Comparison of ENCODE assay signal across 8 cellular contexts in the genomic region with DNA sequence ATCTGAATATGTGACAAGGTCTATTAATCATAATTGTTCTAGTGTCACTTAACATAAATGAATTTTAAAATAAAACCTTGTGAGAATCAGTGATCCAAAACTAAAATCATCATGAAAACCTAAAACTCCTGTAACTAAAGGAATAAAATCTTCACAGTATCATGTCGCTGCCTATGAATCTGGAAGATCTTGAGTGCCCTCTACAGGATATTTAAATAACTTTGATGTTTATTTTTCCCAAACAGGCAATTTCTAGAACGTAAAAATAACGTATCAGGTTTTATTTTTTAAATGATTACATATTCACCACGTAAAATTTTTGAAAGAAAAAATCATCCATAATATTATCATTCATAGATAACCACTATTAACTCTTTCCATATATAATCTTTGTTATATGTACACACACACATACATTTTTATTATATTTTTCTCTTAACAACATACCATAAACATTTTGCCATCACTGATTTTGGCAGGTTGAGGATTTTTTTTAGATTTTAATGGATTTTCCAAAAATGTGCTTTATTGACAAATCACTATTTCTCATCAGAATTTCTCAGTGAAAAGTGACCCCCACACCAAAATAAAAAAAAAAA.
DNase-seq lines count a peak whose midpoint lies in the region; ATAC-seq, FAIRE-seq and TF ChIP-seq lines count a peak whose summit lies in the region.

No MANE protein-coding gene starts in this region.

- H3K36me3 ChIP-seq in left ventricle myocardium inferior (no peaks in the 10 kb centered on the region), keratinocyte (ENCODE audit: control insufficient read depth in 2 of 2, extremely low read depth in 1 of 2, insufficient read depth in 2 of 2, low read length in 2 of 2) (no peaks in the 10 kb centered on the region)

- WGBS in right cardiac atrium, result 2% methylated on average over 4 of the region's 4 CpGs

- H3K9me3 ChIP-seq in left ventricle myocardium inferior (replicated peaks) (no peaks in the 10 kb centered on the region), right cardiac atrium (ENCODE audit: control insufficient read depth, low read length) (no peaks in the 10 kb centered on the region), keratinocyte (ENCODE audit: control insufficient read depth, low read depth, low read length) (no peaks in the 10 kb centered on the region)

- ATAC-seq in right cardiac atrium, result no peak
- no peak for ATAC-seq in activated T-helper 17 cell treated with anti-CD3 and anti-CD28 coated beads, Interleukin-2, amount 50 U/mL, for 72 hours (replicated peaks)

- no peaks in the 10 kb centered on the region for H3K4me1 ChIP-seq in left ventricle myocardium inferior
- H3K4me1 ChIP-seq in right cardiac atrium (ENCODE audit: control insufficient read depth, insufficient read depth, low read length), result no peaks in the 10 kb centered on the region
- no peaks in the 10 kb centered on the region for H3K4me1 ChIP-seq in keratinocyte (ENCODE audit: control insufficient read depth, extremely low read depth, insufficient read depth, low read length)

- peak; percentile 60 for TF ChIP-seq CTCF in left ventricle myocardium inferior (IDR thresholded peaks at IDR 0.05; ENCODE audit: borderline replicate concordance)
- TF ChIP-seq CTCF in keratinocyte (optimal IDR thresholded peaks at IDR 0.05 in 1 of 3, IDR thresholded peaks at IDR 0.05 in 1 of 3, conservative IDR thresholded peaks at IDR 0.05 in 1 of 3; ENCODE audit: extremely low read depth in 1 of 3, insufficient read depth in 2 of 3, low read length in 3 of 3), result peak in 2 of 3 experiments; percentile 28 to 38

- H3K27me3 Mint-ChIP-seq in activated T-helper 17 cell treated with anti-CD3 and anti-CD28 coated beads, Interleukin-2, amount 50 U/mL, for 72 hours, result peaks cover 10% of the 10 kb centered on the region

- intact Hi-C loops in left ventricle myocardium inferior (cut with micrococcal nuclease) (loop anchor here (10.0 kb wide), 1 partner anchor 539 kb away; no protein-coding TSS in a partner anchor), right cardiac atrium (cut with DNase I) (loop anchor here in 2 of 4 donors (10.0 kb wide), 1 partner anchor 539 kb away; no protein-coding TSS in a partner anchor)

- H3K27ac ChIP-seq in left ventricle myocardium inferior (replicated peaks) (no peak overlapping the region), right cardiac atrium (ENCODE audit: low read length) (no peak overlapping the region), keratinocyte (ENCODE audit: control insufficient read depth, insufficient read depth, low read length) (no peak overlapping the region)

- H3K4me3 Mint-ChIP-seq in activated T-helper 17 cell treated with anti-CD3 and anti-CD28 coated beads, Interleukin-2, amount 50 U/mL, for 72 hours, result no peak overlapping the region

- no peak for DNase-seq in left ventricle myocardium inferior
- DNase-seq in right cardiac atrium, result no peak
- peak; percentile 47 for DNase-seq in MV-4-11 (lab: John Stamatoyannopoulos, UW)
- peak; percentile 50 for DNase-seq in amniotic stem cell (lab: John Stamatoyannopoulos, UW)
- no peak for DNase-seq in keratinocyte (ENCODE audit: low read depth, low spot score)
- DNase-seq in effector CD8-positive, alpha-beta T cell (lab: John Stamatoyannopoulos, UW), result no peak
- DNase-seq in activated CD4-positive, alpha-beta T cell treated with anti-CD3 and anti-CD28 coated beads, Interleukin-2, amount 50 U/mL, for 48 hours, result no peak

- H3K9me1 ChIP-seq in keratinocyte (ENCODE audit: control insufficient read depth, extremely low read depth, insufficient read depth, low read length), result no peaks in the 10 kb centered on the region

- H3K9ac ChIP-seq in keratinocyte (ENCODE audit: control insufficient read depth, extremely low read depth, insufficient read depth, low read length), result no peak overlapping the region

- no peak overlapping the region for H3K4me3 ChIP-seq in left ventricle myocardium inferior
- no peak overlapping the region for H3K4me3 ChIP-seq in right cardiac atrium (ENCODE audit: low read length)
- H3K4me3 ChIP-seq in keratinocyte (ENCODE audit: control insufficient read depth in 2 of 3, extremely low read depth in 1 of 3, insufficient read depth in 2 of 3, low read depth in 1 of 3, low read length in 3 of 3), result no peak overlapping the region

- H3K27me3 ChIP-seq in left ventricle myocardium inferior (ENCODE audit: low read depth) (no peaks in the 10 kb centered on the region), right cardiac atrium (ENCODE audit: control insufficient read depth, insufficient read depth) (no peaks in the 10 kb centered on the region), keratinocyte (ENCODE audit: control insufficient read depth, extremely low read depth, insufficient read depth, low read length) (peaks cover 6% of the 10 kb centered on the region)

- H3K27ac Mint-ChIP-seq in activated T-helper 17 cell treated with anti-CD3 and anti-CD28 coated beads, Interleukin-2, amount 50 U/mL, for 72 hours, result no peak overlapping the region

- H3K9me3 Mint-ChIP-seq in activated T-helper 17 cell treated with anti-CD3 and anti-CD28 coated beads, Interleukin-2, amount 50 U/mL, for 72 hours, result no peaks in the 10 kb centered on the region

- H3K36me3 Mint-ChIP-seq in activated T-helper 17 cell treated with anti-CD3 and anti-CD28 coated beads, Interleukin-2, amount 50 U/mL, for 72 hours (ENCODE audit: low read depth), result no peaks in the 10 kb centered on the region

- FAIRE-seq in keratinocyte (lab: Jason Lieb, UNC), result no peak

- H3K4me1 Mint-ChIP-seq in activated T-helper 17 cell treated with anti-CD3 and anti-CD28 coated beads, Interleukin-2, amount 50 U/mL, for 72 hours, result no peaks in the 10 kb centered on the region

- no peaks in the 10 kb centered on the region for H4K20me1 ChIP-seq in keratinocyte (ENCODE audit: control insufficient read depth, extremely low read depth, insufficient read depth, low read length)

- H3K79me2 ChIP-seq in keratinocyte (ENCODE audit: control insufficient read depth, insufficient read depth, low read length), result no peaks in the 10 kb centered on the region

- H2AFZ ChIP-seq in keratinocyte (ENCODE audit: control insufficient read depth, low read length), result no peak overlapping the region

- H3K4me2 ChIP-seq in keratinocyte (ENCODE audit: control insufficient read depth, extremely low read depth, insufficient read depth, low read depth, low read length), result no peak overlapping the region

- dilution Hi-C loops in keratinocyte (cut with MboI; ENCODE audit: extremely low pct_ligation_motif_present, low sequenced_read_pairs), result no loop called here

Comparison
In these comparisons a context has a peak if more than half of its experiments do, and no peak if none do; other contexts are left out.
1. DNase-seq: peak in MV-4-11 (single experiment) and amniotic stem cell (single experiment); none in left ventricle myocardium inferior (single experiment), right cardiac atrium (0 of 3), keratinocyte (single experiment), effector CD8-positive, alpha-beta T cell (single experiment) and activated CD4-positive, alpha-beta T cell treated with anti-CD3 and anti-CD28 coated beads, Interleukin-2, amount 50 U/mL, for 48 hours (0 of 2).